8 cellular contexts compared by ENCODE assay signal in the genomic region with DNA sequence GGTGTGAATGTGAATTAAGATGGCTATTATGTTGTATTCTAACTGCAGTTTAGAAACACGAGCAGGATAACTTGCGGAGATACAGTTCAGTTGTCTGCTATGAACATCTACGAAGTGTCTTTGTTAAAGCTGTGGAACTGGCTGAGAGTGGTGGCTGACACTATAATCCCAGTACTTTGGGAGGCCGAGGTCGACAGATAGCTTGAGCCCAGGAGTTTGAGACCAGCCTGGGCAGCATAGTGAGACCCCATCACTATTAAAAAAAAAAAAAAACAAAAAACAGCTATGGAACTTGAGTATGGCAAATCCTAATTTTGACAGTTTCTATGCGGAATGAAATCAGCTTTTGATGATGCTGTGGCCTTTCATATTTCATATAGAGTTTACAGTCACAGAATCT. TPM values are rescaled to one million over a fixed set of nuclear protein-coding genes. Genes with fewer than 3 reads are reported as not detected.
DNase-seq lines count a peak whose midpoint lies in the region; ATAC-seq, FAIRE-seq and TF ChIP-seq lines count a peak whose summit lies in the region.

No MANE protein-coding gene starts in this region.

- H3K9me2 ChIP-seq in HCT116 (ENCODE audit: insufficient read depth): no peaks in the 10 kb centered on the region

- no peaks in the 10 kb centered on the region for H4K20me1 ChIP-seq in HCT116 (ENCODE audit: insufficient read depth)

- H3K27ac ChIP-seq in HCT116 (ENCODE audit: low read depth, low read length): no peak overlapping the region
- H3K27ac ChIP-seq in VCaP: peak overlapping the region; percentile 84; the same call in 1 of the 2 replicates

- peak overlapping the region; percentile 99 for H3K4me3 ChIP-seq in HCT116 (replicated peaks in 1 of 2; ENCODE audit: low read depth in 1 of 2, low read length in 2 of 2)
- peak overlapping the region; percentile 99 for H3K4me3 ChIP-seq in fibroblast of mammary gland (ENCODE audit: control insufficient read depth, low read depth, low read length)
- peak overlapping the region; percentile 97 for H3K4me3 ChIP-seq in skeletal muscle satellite cell (ENCODE audit: low read length)

- POLR2A ChIA-PET in HCT116 (lab: Charles Lee): no interaction called here

- intact Hi-C loops in HCT116 (cut with micrococcal nuclease): no loop called here

- DNase-seq in HCT116 (ENCODE audit: low read depth, low spot score): no peak
- no peak for DNase-seq in fibroblast of mammary gland (ENCODE audit: low read depth)
- no peak for DNase-seq in D721Med (ENCODE audit: insufficient read length, low spot score)
- DNase-seq in NCI-H1092 (lab: John Stamatoyannopoulos, UW): no peak

- CTCF ChIA-PET in HCT116 (lab: Charles Lee): no interaction called here

- H3K9me3 ChIP-seq in HCT116 (ENCODE audit: control insufficient read depth in 1 of 2, insufficient read depth in 1 of 2, low read depth in 1 of 2, low read length in 2 of 2) (no peaks in the 10 kb centered on the region), skeletal muscle satellite cell (replicated peaks; ENCODE audit: low read length) (no peaks in the 10 kb centered on the region)

- H3K79me2 ChIP-seq in HCT116 (ENCODE audit: insufficient read depth, low read length): peaks cover 76% of the 10 kb centered on the region

- H3K4me2 ChIP-seq in HCT116 (ENCODE audit: low read length) (peak overlapping the region; percentile 88), skeletal muscle satellite cell (ENCODE audit: low read length) (peak overlapping the region; percentile 84)

- ATAC-seq in HCT116 (no peak), HG03045 (IDR thresholded peaks at IDR 0.05; ENCODE audit: unreplicated experiment) (no peak), GM18511 (IDR thresholded peaks at IDR 0.05; ENCODE audit: unreplicated experiment) (no peak)

- H3K27me3 ChIP-seq in HCT116 (ENCODE audit: insufficient read depth, low read length) (no peaks in the 10 kb centered on the region), skeletal muscle satellite cell (ENCODE audit: control insufficient read depth, insufficient read depth, low read length) (no peaks in the 10 kb centered on the region)

- RAD21 ChIA-PET in HCT116 (lab: Charles Lee; ENCODE audit: low non-redundant PET in 1 of 2, low total read pairs in 2 of 2, uncharacterized antibody in 2 of 2, unreplicated experiment in 2 of 2): no interaction called here

- no peak for TF ChIP-seq RAD21 in HCT116 (IDR thresholded peaks at IDR 0.05; ENCODE audit: low read depth)

- FAIRE-seq in D721Med (lab: Jason Lieb, UNC): no peak

- H2AFZ ChIP-seq in HCT116 (ENCODE audit: low read depth, low read length, poor library complexity, severe bottlenecking): no peak overlapping the region

- H3K4me1 ChIP-seq in HCT116 (ENCODE audit: control insufficient read depth in 1 of 2, insufficient read depth in 2 of 2, low read length in 2 of 2) (peaks cover 13 to 16% of the 10 kb centered on the region in 2 experiments), skeletal muscle satellite cell (ENCODE audit: control insufficient read depth, insufficient read depth, low read length) (peaks cover 12% of the 10 kb centered on the region)

- H3K36me3 ChIP-seq in HCT116 (ENCODE audit: control insufficient read depth in 1 of 2, insufficient read depth in 2 of 2, low read length in 2 of 2): peaks cover 15 to 23% of the 10 kb centered on the region in 2 experiments
- H3K36me3 ChIP-seq in skeletal muscle satellite cell (ENCODE audit: insufficient read depth, low read length): peaks cover 27% of the 10 kb centered on the region

- TF ChIP-seq POLR2A in HCT116 (IDR thresholded peaks at IDR 0.05; ENCODE audit: borderline replicate concordance, extremely low read depth, insufficient read depth, insufficient read length): no peak

- H3K9ac ChIP-seq in HCT116 (ENCODE audit: low read length) (no peak overlapping the region), skeletal muscle satellite cell (ENCODE audit: low read depth, low read length) (no peak overlapping the region)

- BruUV-seq in HCT116 (replicated peaks; lab: Mats Ljungman, UMichigan): no TSS peak

- no peak for TF ChIP-seq CTCF in HCT116 (IDR thresholded peaks at IDR 0.05 in 2 of 3, conservative IDR thresholded peaks at IDR 0.05 in 1 of 3; ENCODE audit: borderline replicate concordance in 1 of 3, insufficient read depth in 1 of 3, low read depth in 2 of 3, low read length in 2 of 3)
- no peak for TF ChIP-seq CTCF in VCaP (conservative IDR thresholded peaks at IDR 0.05)
- TF ChIP-seq CTCF in fibroblast of mammary gland (conservative IDR thresholded peaks at IDR 0.05; ENCODE audit: control insufficient read depth, insufficient read depth, low read depth, low read length): no peak
- no peak for TF ChIP-seq CTCF in D721Med (IDR thresholded peaks at IDR 0.05; ENCODE audit: insufficient read depth, missing control alignments)

TF ChIP-seq in HCT116, 20 proteins besides CTCF, POLR2A, EP300 and RAD21:
- TF ChIP-seq TCF7L2 (IDR thresholded peaks at IDR 0.05; ENCODE audit: borderline replicate concordance, extremely low read depth, insufficient read depth, insufficient read length) (no peak), EZH2phosphoT487 (IDR thresholded peaks at IDR 0.05; ENCODE audit: borderline replicate concordance) (no peak)
TF ChIP-seq in HCT116: peak in this region for 0.

RNA-seq across cellular contexts. Expression of a gene that starts 1.7 kb away (rescaled TPM):
- total RNA-seq in HCT116 (2021; ENCODE audit: unreplicated experiment): 32.1 TPM
- 22.3 and 23.3 TPM in 2 replicates for polyA plus RNA-seq in HCT116 (2012)
- 24.3 and 29.3 TPM in 2 replicates for total RNA-seq in skeletal muscle satellite cell (2012; rRNA removed)

RNA-seq across cellular contexts. Expression of a gene that starts 1.7 kb away (rescaled TPM):
- total RNA-seq in HCT116 (2021; ENCODE audit: unreplicated experiment): 14.7 TPM
- 10.9 and 13.3 TPM in 2 replicates for polyA plus RNA-seq in HCT116 (2012)
- 25.3 and 30.2 TPM in 2 replicates for total RNA-seq in skeletal muscle satellite cell (2012; rRNA removed)
